In genomic region chr20:57680131-57680716, GRCh38 we compare ENCODE assay signal across 9 cellular contexts. TPM values are rescaled to one million over a fixed set of nuclear protein-coding genes. Genes with fewer than 3 reads are reported as not detected.
DNase-seq lines count a peak whose midpoint lies in the region; ATAC-seq and TF ChIP-seq lines count a peak whose summit lies in the region.
"Had no signal": no experiment of that assay in that cellular context is flagged by ENCODE, and none has a peak within 500 bp of the region (broad histone marks: within the 10 kb centered on the region; RNA-seq: fewer than 3 reads in every experiment).

No MANE protein-coding gene starts in this region.

- peak overlapping the region in 1 of 5 experiments; percentile 21 for H3K4me3 Mint-ChIP-seq in brain

- peaks cover 95% of the 10 kb centered on the region for H3K4me1 Mint-ChIP-seq in brain

- peaks cover 3% of the 10 kb centered on the region for H3K27me3 Mint-ChIP-seq in brain

- ATAC-seq in GM19468 (IDR thresholded peaks at IDR 0.05; ENCODE audit: extremely low read depth, unreplicated experiment) (peak; percentile 27), HG03280 (IDR thresholded peaks at IDR 0.05; ENCODE audit: unreplicated experiment) (peak; percentile 53)

- peak overlapping the region; percentile 19; the same call in 1 of the 2 replicates for H3K4me3 ChIP-seq in GM08714 (ENCODE audit: low read length)

- H3K9me3 Mint-ChIP-seq in brain = peaks cover 0 to 4% (median 0%) of the 10 kb centered on the region in 5 experiments

- peaks cover 7% of the 10 kb centered on the region for H3K36me3 Mint-ChIP-seq in brain

- DNase-seq in activated T-cell treated with anti-CD3 and anti-CD28 coated beads, Interleukin-2, amount 50 U/mL, for 48 hours = no peak
- DNase-seq in dermis blood vessel endothelial cell = no peak
- DNase-seq in activated CD4-positive, alpha-beta T cell treated with anti-CD3 and anti-CD28 coated beads for 4 hours = no peak
- no peak for DNase-seq in DMS153 (lab: John Stamatoyannopoulos, UW)
- DNase-seq: islet precursor cell had no signal

- H3K27ac Mint-ChIP-seq in brain = peak overlapping the region in 3 of 5 experiments; percentile 22 to 57 (median 52)

- no peak for TF ChIP-seq CTCF in brain (conservative IDR thresholded peaks at IDR 0.05)

RNA-seq across cellular contexts. Expression of gene PMEPA1, which starts 29.6 kb away (rescaled TPM):
- polyA plus RNA-seq in brain (ENCODE audit: insufficient read depth, low read depth, low replicate concordance) = 43.8 TPM
- total RNA-seq in dermis blood vessel endothelial cell = 0.93 and 1.9 TPM in 2 replicates

RNA-seq across cellular contexts. Expression of gene ZBP1, which starts 60.0 kb away (rescaled TPM):
- not detected for polyA plus RNA-seq in brain (ENCODE audit: insufficient read depth, low read depth, low replicate concordance)
- total RNA-seq in dermis blood vessel endothelial cell = not detected in 2 replicates
